ENCODE assay signal across 2 cellular contexts in genomic region chr11:12286606-12287005, GRCh38.
TF ChIP-seq lines count a peak whose summit lies in the region.

No MANE protein-coding gene starts in this region.

TF ChIP-seq in SK-N-SH, 30 proteins besides CTCF, POLR2A, EP300 and RAD21 (continued from another document):
- TF ChIP-seq PBX3 (IDR thresholded peaks at IDR 0.05) (no peak), FOSL2 (IDR thresholded peaks at IDR 0.05; ENCODE audit: borderline replicate concordance, low read depth) (no peak), ELF1 (IDR thresholded peaks at IDR 0.05) (no peak), NFIC (IDR thresholded peaks at IDR 0.05; ENCODE audit: borderline replicate concordance) (no peak)

TF ChIP-seq in SK-N-SH treated with all-trans-retinoic acid at 6 μM for 48 hours, 23 proteins besides CTCF, POLR2A, EP300 and RAD21 (continued from another document):
- no peak for TF ChIP-seq CREB5 (CRISPR knock-in tag; IDR thresholded peaks at IDR 0.05; ENCODE audit: low read depth)
- no peak for TF ChIP-seq GLIS3 (CRISPR knock-in tag; IDR thresholded peaks at IDR 0.05)
- no peak for TF ChIP-seq PPARA (CRISPR knock-in tag; IDR thresholded peaks at IDR 0.05; ENCODE audit: borderline replicate concordance)
